21 cellular contexts compared by ENCODE assay signal in the genomic region with DNA sequence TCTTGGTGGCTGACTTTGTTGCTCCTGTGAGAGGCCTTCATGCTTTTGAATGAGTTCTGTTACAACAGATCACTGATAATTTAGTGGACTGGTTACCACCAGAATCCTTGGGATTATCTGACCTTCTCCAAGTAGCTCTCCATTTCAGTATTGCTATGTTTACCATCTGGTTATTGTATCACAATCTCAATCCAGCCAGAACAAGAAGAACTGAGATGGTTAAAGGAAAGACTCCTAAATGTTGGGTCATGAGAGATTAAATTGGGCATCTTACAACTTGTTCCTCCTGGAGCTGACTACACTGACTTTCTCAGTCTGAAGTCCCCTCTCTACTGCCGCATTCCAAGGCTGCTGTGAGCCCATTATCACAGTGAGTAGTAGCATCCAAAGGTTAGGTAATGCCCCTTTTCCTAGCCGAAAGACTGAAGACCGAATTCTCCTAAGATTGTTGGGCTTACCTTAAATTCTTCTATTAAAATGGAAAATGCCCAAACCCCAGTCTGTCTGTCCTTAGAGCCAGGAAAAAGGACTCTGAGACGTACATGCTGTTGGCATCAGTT.
DNase-seq lines count a peak whose midpoint lies in the region; ATAC-seq, FAIRE-seq and TF ChIP-seq lines count a peak whose summit lies in the region.
"Had no signal": no experiment of that assay in that cellular context is flagged by ENCODE, and none has a peak within 500 bp of the region (broad histone marks: within the 10 kb centered on the region; RNA-seq: fewer than 3 reads in every experiment).

No MANE protein-coding gene starts in this region.

- no peak overlapping the region for H4K91ac ChIP-seq in H1 (replicated peaks; ENCODE audit: insufficient read length, low read length)

- POLR2A ChIA-PET in H1 (lab: Charles Lee; ENCODE audit: partially characterized antibody), result no interaction called here

- no peak overlapping the region for H3K18ac ChIP-seq in H1 (ENCODE audit: extremely low read depth, low read length)

- 95% methylated on average over 4 of the region's 4 CpGs; no CpG with 5 or more reads in 1 of the 2 experiments for WGBS in H1 (ENCODE audit: extremely low coverage in 1 of 2, insufficient coverage in 1 of 2, insufficient read length in 1 of 2, insufficient replicate concordance in 2 of 2, low coverage in 1 of 2, low lambda C conversion rate in 2 of 2, missing lambda C conversion rate in 1 of 2), 2 experiments

- FAIRE-seq in H1 (lab: Jason Lieb, UNC), result no peak
- FAIRE-seq: pancreas had no signal

- H3K4me3 Mint-ChIP-seq in HFFc6, result no peak overlapping the region
- H3K4me3 Mint-ChIP-seq: CD8-positive, alpha-beta T cell had no signal

- H3K9ac ChIP-seq in H1 (replicated peaks in 1 of 4; ENCODE audit: extremely low read depth in 1 of 4, low read depth in 3 of 4, low read length in 3 of 4), result no peak overlapping the region

- no peaks in the 10 kb centered on the region for H3K79me2 ChIP-seq in ACC112 (ENCODE audit: control insufficient read depth, insufficient read depth, low read length, unreplicated experiment)
- H3K79me2 ChIP-seq in H1 (ENCODE audit: control insufficient read depth in 1 of 2, insufficient read depth in 2 of 2, low read length in 2 of 2), result no peaks in the 10 kb centered on the region
- no peaks in the 10 kb centered on the region for H3K79me2 ChIP-seq in osteoblast (ENCODE audit: insufficient read depth, low read length)

- no peak for TF ChIP-seq RAD21 in H1 (IDR thresholded peaks at IDR 0.05 in 1 of 2, conservative IDR thresholded peaks at IDR 0.05 in 1 of 2; ENCODE audit: low read depth in 2 of 2, low read length in 2 of 2)

- no peak overlapping the region for H3K56ac ChIP-seq in H1 (replicated peaks; ENCODE audit: insufficient read length, low read depth, low read length)

- no peak overlapping the region for H2BK12ac ChIP-seq in H1 (ENCODE audit: low read depth, low read length)

- H3K36me3 ChIP-seq in ACC112 (ENCODE audit: insufficient read depth, low read length), result no peaks in the 10 kb centered on the region
- H3K36me3 ChIP-seq in H1 (ENCODE audit: control insufficient read depth in 2 of 4, insufficient read depth in 4 of 4, low read length in 3 of 4), result no peaks in the 10 kb centered on the region
- no peaks in the 10 kb centered on the region for H3K36me3 ChIP-seq in osteoblast (ENCODE audit: insufficient read depth, low read length)
- H3K36me3 ChIP-seq: pancreas, sigmoid colon had no signal

- peaks cover 55% of the 10 kb centered on the region for H3K4me1 Mint-ChIP-seq in HFFc6 (ENCODE audit: low read depth)

- no peak overlapping the region for H3K14ac ChIP-seq in H1 (ENCODE audit: insufficient read length)

- no peak overlapping the region for H2AK5ac ChIP-seq in H1 (ENCODE audit: low read depth, low read length)

- no peak for TF ChIP-seq POLR2A in H1 (IDR thresholded peaks at IDR 0.05; ENCODE audit: control extremely low read depth in 1 of 2, low read depth in 2 of 2, low read length in 2 of 2)

- H3K27ac ChIP-seq in ACC112 (ENCODE audit: low read depth, low read length), result 0 out of 2 replicates have a peak overlapping the region, but pooled peaks have one; percentile 25
- no peak overlapping the region for H3K27ac ChIP-seq in H1 (ENCODE audit: low read depth, low read length)
- H3K27ac ChIP-seq in osteoblast (ENCODE audit: low read depth, low read length), result peak overlapping the region; percentile 19
- H3K27ac ChIP-seq: epithelial cell of prostate, pancreas, sigmoid colon had no signal

- no peak overlapping the region for H4K5ac ChIP-seq in H1 (ENCODE audit: insufficient read length, low read depth, low read length)

- H3K79me1 ChIP-seq in H1 (ENCODE audit: low read depth, low read length), result no peaks in the 10 kb centered on the region

- no peak overlapping the region for H2BK15ac ChIP-seq in H1 (ENCODE audit: low read length)

- ATAC-seq in HG03196 (IDR thresholded peaks at IDR 0.05; ENCODE audit: unreplicated experiment) (no peak), HG03520 (IDR thresholded peaks at IDR 0.05; ENCODE audit: unreplicated experiment) (no peak)
- ATAC-seq: CD8-positive, alpha-beta T cell; pancreas had no signal

- no peaks in the 10 kb centered on the region for H3K9me3 Mint-ChIP-seq in HFFc6
- H3K9me3 Mint-ChIP-seq: CD8-positive, alpha-beta T cell had no signal

- H3K4ac ChIP-seq in H1 (replicated peaks; ENCODE audit: insufficient read length, low read depth, low read length), result no peak overlapping the region

- H3K4me3 ChIP-seq in ACC112 (ENCODE audit: low read depth, low read length), result no peak overlapping the region
- no peak overlapping the region for H3K4me3 ChIP-seq in H1 (ENCODE audit: extremely low read depth in 1 of 4, insufficient read depth in 2 of 4, low read depth in 3 of 4, low read length in 4 of 4)
- H3K4me3 ChIP-seq in osteoblast (ENCODE audit: insufficient read depth, low read length), result no peak overlapping the region
- H3K4me3 ChIP-seq: lung, pancreas, sigmoid colon had no signal

- H2BK120ac ChIP-seq in H1 (replicated peaks; ENCODE audit: low read depth, low read length), result no peak overlapping the region

- TF ChIP-seq CTCF in HFFc6 (IDR thresholded peaks at IDR 0.05) (no peak), H1 (IDR thresholded peaks at IDR 0.05; ENCODE audit: control extremely low read depth in 1 of 3, insufficient read depth in 1 of 3, low read depth in 1 of 3, low read length in 3 of 3) (no peak), osteoblast (IDR thresholded peaks at IDR 0.05; ENCODE audit: extremely low read depth, low read depth, low read length) (no peak)

- H2BK20ac ChIP-seq in H1 (ENCODE audit: low read length), result no peak overlapping the region

- no peak for DNase-seq in HFFc6
- no peak for DNase-seq in H1 (ENCODE audit: low read depth in 1 of 2, low spot score in 2 of 2)
- peak; percentile 29 for DNase-seq in osteoblast (ENCODE audit: insufficient read length, low spot score, missing footprints)
- no peak for DNase-seq in NCI-H2029 (lab: John Stamatoyannopoulos, UW)
- no peak for DNase-seq in stimulated activated CD4-positive, alpha-beta T cell treated with anti-CD3 and anti-CD28 coated beads, Interleukin-4, amount 100 ng/mL, for 4 hours
- DNase-seq: activated naive CD4-positive, alpha-beta T cell treated with anti-CD3 and anti-CD28 coated beads, Interleukin-2, amount 50 U/mL, for 16 hours; caudate nucleus; CD8-positive, alpha-beta T cell; foreskin melanocyte; H7; hypothalamus; KBM-7; NCI-H1694 treated with DMSO at 0.1 percent for 48 hours; NCI-H774; pancreas; sigmoid colon had no signal

- no peaks in the 10 kb centered on the region for H4K20me1 ChIP-seq in H1 (replicated peaks in 1 of 2; ENCODE audit: control insufficient read depth in 1 of 2, insufficient read depth in 2 of 2, low read length in 2 of 2)
- no peaks in the 10 kb centered on the region for H4K20me1 ChIP-seq in osteoblast (ENCODE audit: insufficient read depth, low read length)

- H3K36me3 Mint-ChIP-seq in HFFc6 (ENCODE audit: low read depth), result no peaks in the 10 kb centered on the region
- H3K36me3 Mint-ChIP-seq: CD8-positive, alpha-beta T cell had no signal

- H2BK5ac ChIP-seq in H1 (ENCODE audit: low read depth, low read length), result no peak overlapping the region

- H3K4me1 ChIP-seq in ACC112 (ENCODE audit: control insufficient read depth, insufficient read depth, low read length, unreplicated experiment) (peaks cover 21% of the 10 kb centered on the region), H1 (replicated peaks in 1 of 4; ENCODE audit: control insufficient read depth in 3 of 4, insufficient read depth in 4 of 4, low read length in 3 of 4) (no peaks in the 10 kb centered on the region; a peak in 1 of 7 replicates), osteoblast (ENCODE audit: insufficient read depth, low read length) (peaks cover 22% of the 10 kb centered on the region)
- H3K4me1 ChIP-seq: pancreas, sigmoid colon had no signal

- CTCF ChIA-PET in H1 (lab: Charles Lee; ENCODE audit: partially characterized antibody), result interaction anchor here (0.9 to 1.5 kb wide), 3 partner anchors 20 to 141 kb away, joined by 3 read pairs; no protein-coding TSS in a partner anchor

- H3K9me3 ChIP-seq in H1 (ENCODE audit: insufficient read depth in 2 of 2, low read depth in 1 of 2, low read length in 1 of 2) (no peaks in the 10 kb centered on the region), osteoblast (ENCODE audit: low read depth, low read length) (no peaks in the 10 kb centered on the region)
- H3K9me3 ChIP-seq: pancreas, sigmoid colon had no signal

- H2AFZ ChIP-seq in ACC112 (ENCODE audit: low read length, unreplicated experiment), result no peak overlapping the region
- no peak overlapping the region for H2AFZ ChIP-seq in H1 (ENCODE audit: low read length)
- no peak overlapping the region for H2AFZ ChIP-seq in osteoblast (ENCODE audit: low read length)

- no peaks in the 10 kb centered on the region for H3K23me2 ChIP-seq in H1 (ENCODE audit: low read depth, low read length)

- peaks cover 1% of the 10 kb centered on the region; the same call in 1 of the 2 replicates for H3K27me3 Mint-ChIP-seq in HFFc6 (ENCODE audit: insufficient read depth)

- H3K27ac Mint-ChIP-seq in HFFc6, result peak overlapping the region; percentile 84
- H3K27ac Mint-ChIP-seq: CD8-positive, alpha-beta T cell had no signal

- no peak overlapping the region for H4K8ac ChIP-seq in H1 (ENCODE audit: extremely low read depth, insufficient read depth, low read length)

- no peaks in the 10 kb centered on the region for H3K27me3 ChIP-seq in ACC112 (ENCODE audit: insufficient read depth, low read length)
- H3K27me3 ChIP-seq in H1 (replicated peaks in 1 of 4; ENCODE audit: control insufficient read depth in 3 of 4, extremely low read depth in 1 of 4, insufficient read depth in 3 of 4, low read length in 3 of 4), result no peaks in the 10 kb centered on the region
- H3K27me3 ChIP-seq in osteoblast (ENCODE audit: insufficient read depth, low read length), result no peaks in the 10 kb centered on the region
- H3K27me3 ChIP-seq: pancreas, sigmoid colon had no signal

- no peak overlapping the region for H3K4me2 ChIP-seq in H1 (ENCODE audit: insufficient read depth in 1 of 2, low read depth in 2 of 2, low read length in 2 of 2)
- H3K4me2 ChIP-seq in osteoblast (ENCODE audit: insufficient read depth, low read length), result peak overlapping the region; percentile 1

- no peak overlapping the region for H3K23ac ChIP-seq in H1 (ENCODE audit: insufficient read length)

- no peak for TF ChIP-seq EP300 in H1 (IDR thresholded peaks at IDR 0.05; ENCODE audit: borderline replicate concordance in 1 of 2, low read depth in 2 of 2, low read length in 2 of 2)

TF ChIP-seq in H1, 55 proteins besides CTCF, POLR2A, EP300 and RAD21 (continues in another document):
- peak; percentile 65 for TF ChIP-seq TEAD4 (IDR thresholded peaks at IDR 0.05; ENCODE audit: low read depth, low read length)
